18 cellular contexts compared by ENCODE assay signal in the genomic region with DNA sequence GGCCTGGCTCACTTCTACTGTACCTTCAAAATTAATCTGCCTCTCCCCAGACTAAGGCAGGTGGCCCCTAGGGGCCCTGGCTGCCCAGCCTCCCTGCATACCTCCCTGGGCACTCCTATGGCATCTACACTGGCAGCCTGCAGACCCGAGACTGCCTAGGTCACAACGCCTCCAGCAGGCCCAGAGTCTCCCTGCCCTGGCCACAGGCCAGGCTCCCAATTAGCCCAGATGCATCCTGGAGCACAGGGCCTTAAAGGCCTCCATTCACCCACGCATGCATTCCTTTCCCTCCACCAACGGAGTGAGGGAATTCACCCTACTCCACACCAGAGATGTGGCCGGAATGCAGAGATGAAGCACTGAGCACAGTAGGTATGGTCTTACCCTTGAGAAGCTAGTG. TPM values are rescaled to one million over a fixed set of nuclear protein-coding genes. Genes with fewer than 3 reads are reported as not detected.
DNase-seq lines count a peak whose midpoint lies in the region; ATAC-seq and TF ChIP-seq lines count a peak whose summit lies in the region.
"Had no signal": no experiment of that assay in that cellular context is flagged by ENCODE, and none has a peak within 500 bp of the region (broad histone marks: within the 10 kb centered on the region; RNA-seq: fewer than 3 reads in every experiment).

No MANE protein-coding gene starts in this region.

- H3K23ac ChIP-seq in H9 (ENCODE audit: insufficient read length, low read depth, low read length): no peak overlapping the region

- H3K9me3 ChIP-seq in H9 (ENCODE audit: control insufficient read depth, low read depth, low read length): no peaks in the 10 kb centered on the region
- peaks cover 0 to 14% (median 0%) of the 10 kb centered on the region in 8 donors for H3K9me3 ChIP-seq in spleen

- H4K8ac ChIP-seq in H9 (replicated peaks; ENCODE audit: insufficient read length, low read depth, low read length): no peak overlapping the region

- no peak overlapping the region for H3K4ac ChIP-seq in H9 (ENCODE audit: low read depth, low read length)

- H3K79me2 ChIP-seq in H9 (ENCODE audit: insufficient read depth, low read length): no peaks in the 10 kb centered on the region

- H4K91ac ChIP-seq in H9 (ENCODE audit: insufficient read length, low read depth, low read length): no peak overlapping the region

- H2BK20ac ChIP-seq in H9 (ENCODE audit: low read depth, low read length, poor library complexity, severe bottlenecking): no peak overlapping the region

- peak overlapping the region in 1 of 2 donors; percentile 46 for H3K4me3 Mint-ChIP-seq in CD14-positive monocyte
- no peak overlapping the region for H3K4me3 Mint-ChIP-seq in H9
- H3K4me3 Mint-ChIP-seq: HFFc6 had no signal

- no peak overlapping the region for H2BK12ac ChIP-seq in H9 (ENCODE audit: insufficient read length, low read depth, low read length)

- no peak overlapping the region for H3K27ac Mint-ChIP-seq in CD14-positive monocyte
- no peak overlapping the region for H3K27ac Mint-ChIP-seq in H9
- H3K27ac Mint-ChIP-seq: HFFc6 had no signal

- H3K23me2 ChIP-seq in H9 (ENCODE audit: insufficient read length, low read depth, low read length, poor library complexity, severe bottlenecking): peaks cover 10% of the 10 kb centered on the region

- peak; percentile 13 for DNase-seq in CD14-positive monocyte (ENCODE audit: low spot score)
- DNase-seq in H9: peak; percentile 15
- peak; percentile 64 for DNase-seq in coronary artery (ENCODE audit: low spot score)
- peak; percentile 49 for DNase-seq in spleen
- DNase-seq in NCI-H1092 (lab: John Stamatoyannopoulos, UW): no peak
- DNase-seq in T1000 (lab: John Stamatoyannopoulos, UW): no peak
- DNase-seq: GDM1, HFFc6, NCI-H1092 treated with DMSO at 0.1 percent for 48 hours, NCI-H1694 treated with DMSO at 0.1 percent for 48 hours, NCI-H446 treated with DMSO at 0.1 percent for 48 hours, NCI-H748 treated with DMSO at 0.1 percent for 48 hours, SHP77 had no signal

- no peaks in the 10 kb centered on the region for H4K20me1 ChIP-seq in H9 (ENCODE audit: control insufficient read depth, insufficient read depth, insufficient read length)
- H4K20me1 ChIP-seq: BLaER1 had no signal

- H2BK15ac ChIP-seq in H9 (ENCODE audit: low read depth, low read length): no peak overlapping the region

- H3T11ph ChIP-seq in H9 (ENCODE audit: low read length): no peak overlapping the region

- no peak for TF ChIP-seq POLR2A in spleen (IDR thresholded peaks at IDR 0.05)

- no peak overlapping the region for H3K18ac ChIP-seq in H9 (ENCODE audit: insufficient read length, low read depth, low read length)

- no peak overlapping the region for H2AK5ac ChIP-seq in H9 (ENCODE audit: insufficient read length, low read length)

- no peak overlapping the region for H3K9ac ChIP-seq in H9 (ENCODE audit: extremely low read depth, insufficient read length, low read length)
- H3K9ac ChIP-seq: BLaER1 had no signal

- H3K27me3 ChIP-seq in H9 (ENCODE audit: insufficient read depth, low read length): peaks cover 61% of the 10 kb centered on the region
- peaks cover 2 to 100% (median 57%) of the 10 kb centered on the region in 7 donors for H3K27me3 ChIP-seq in spleen (replicated peaks in 1 of 7)

- no peak overlapping the region for H3K4me2 ChIP-seq in H9 (ENCODE audit: insufficient read depth, insufficient read length, low read length)
- H3K4me2 ChIP-seq: BLaER1 had no signal

- H3K4me3 ChIP-seq in coronary artery (no peak overlapping the region), spleen (no peak overlapping the region)
- H3K4me3 ChIP-seq: BLaER1, K562 had no signal

- TF ChIP-seq CTCF in CD14-positive monocyte (IDR thresholded peaks at IDR 0.05) (no peak), H9 (conservative IDR thresholded peaks at IDR 0.05) (no peak), coronary artery (IDR thresholded peaks at IDR 0.05) (no peak), spleen (IDR thresholded peaks at IDR 0.05 in 8 of 11, conservative IDR thresholded peaks at IDR 0.05 in 3 of 11) (no peak)

- H3K27me3 Mint-ChIP-seq in CD14-positive monocyte (ENCODE audit: low read depth in 3 of 3) (peaks cover 64 to 80% (median 68%) of the 10 kb centered on the region in 3 donors), H9 (ENCODE audit: low read depth) (peaks cover 97% of the 10 kb centered on the region)

- WGBS in H9 (ENCODE audit: extremely low coverage, insufficient read length, low lambda C conversion rate): no CpG with 5 or more reads among the region's 5 CpGs
- WGBS in spleen, 5 donors: 68 to 78% (median 71%) methylated on average over 5 of the region's 5 CpGs

- no peak overlapping the region for H2AFZ ChIP-seq in H9 (ENCODE audit: low read length)

- no peak overlapping the region for H4K5ac ChIP-seq in H9 (ENCODE audit: insufficient read length, low read depth, low read length)

- H3K36me3 Mint-ChIP-seq in CD14-positive monocyte (peaks cover 0 to 6% of the 10 kb centered on the region in 2 donors), H9 (ENCODE audit: insufficient read depth in 1 of 3, low read depth in 3 of 3) (no peaks in the 10 kb centered on the region; a peak in 1 of 7 replicates)

- H3K9me3 Mint-ChIP-seq in CD14-positive monocyte: peaks cover 0 to 28% (median 14%) of the 10 kb centered on the region in 7 donors
- H3K9me3 Mint-ChIP-seq in H9: peaks cover 0 to 7% of the 10 kb centered on the region in 2 experiments; a peak in 3 of 5 replicates

- no peak for ATAC-seq in HG03039 (IDR thresholded peaks at IDR 0.05; ENCODE audit: unreplicated experiment)
- ATAC-seq: Panc1 had no signal

- no peaks in the 10 kb centered on the region for H3K4me1 Mint-ChIP-seq in CD14-positive monocyte
- H3K4me1 Mint-ChIP-seq in H9: peaks cover 22 to 42% of the 10 kb centered on the region in 2 experiments

- no peaks in the 10 kb centered on the region for H3K36me3 ChIP-seq in spleen
- H3K36me3 ChIP-seq: BLaER1 had no signal

- no peak overlapping the region for H3K14ac ChIP-seq in H9 (ENCODE audit: insufficient read depth, low read length)

- intact Hi-C loops in CD14-positive monocyte (cut with micrococcal nuclease): no loop called here
- intact Hi-C loops in spleen (cut with DNase I; ENCODE audit: low total_unique reads): no loop called here

- no peaks in the 10 kb centered on the region for H3K79me1 ChIP-seq in H9 (ENCODE audit: insufficient read depth, low read depth, low read length, poor library complexity, severe bottlenecking)

- no peak overlapping the region for H2BK120ac ChIP-seq in H9 (ENCODE audit: low read depth, low read length, poor library complexity, severe bottlenecking)

- H2BK5ac ChIP-seq in H9 (ENCODE audit: insufficient read length, low read length): no peak overlapping the region

- H3K56ac ChIP-seq in H9 (ENCODE audit: insufficient read length, low read depth, low read length): no peak overlapping the region

- H3K4me1 ChIP-seq in H9 (ENCODE audit: insufficient read depth, low read length): no peaks in the 10 kb centered on the region; the same call in 1 of the 2 replicates
- peaks cover 0 to 20% (median 5%) of the 10 kb centered on the region in 6 donors for H3K4me1 ChIP-seq in spleen
- H3K4me1 ChIP-seq: BLaER1 had no signal

- H3K27ac ChIP-seq in H9 (ENCODE audit: insufficient read length, low read depth, low read length) (no peak overlapping the region), coronary artery (no peak overlapping the region), spleen (no peak overlapping the region)
- H3K27ac ChIP-seq: BLaER1 had no signal

RNA-seq across cellular contexts. Expression of gene CHAT, which starts 1.9 kb away (rescaled TPM):
- polyA plus RNA-seq in CD14-positive monocyte: not detected
- not detected in 2 replicates for total RNA-seq in H9 (2021)
- not detected for total RNA-seq in spleen
- polyA plus RNA-seq in spleen: not detected
- total RNA-seq: HFFc6, K562 had no signal
- polyA plus RNA-seq: AG04450, K562 had no signal

RNA-seq across cellular contexts. Expression of gene SLC18A3, which starts 5.6 kb away (rescaled TPM):
- polyA plus RNA-seq in CD14-positive monocyte: not detected
- not detected in 2 replicates for total RNA-seq in H9 (2021)
- total RNA-seq in spleen: not detected
- not detected for polyA plus RNA-seq in spleen
- total RNA-seq: HFFc6, K562 had no signal
- polyA plus RNA-seq: AG04450, K562 had no signal

Comparison
In these comparisons a context has a peak if more than half of its experiments do, and no peak if none do; other contexts are left out.
1. DNase-seq: peak in CD14-positive monocyte (single experiment), H9 (single experiment), coronary artery (single experiment) and spleen (single experiment); none in NCI-H1092 (single experiment) and T1000 (single experiment).